ENCODE assay signal across 8 cellular contexts in genomic region chr7:12211054-12212050, GRCh38. TPM values are rescaled to one million over a fixed set of nuclear protein-coding genes. Genes with fewer than 3 reads are reported as not detected.
A peak's percentile ranks its signal among the peaks of the same experiment; 100 is the strongest.
DNase-seq lines count a peak whose midpoint lies in the region; ATAC-seq and TF ChIP-seq lines count a peak whose summit lies in the region.

Gene TMEM106B, plus strand, starts transcription at chr7:12211294. Its CDS starts 3,517 bp downstream, at chr7:12214811.

- no peaks in the 10 kb centered on the region for H3K9me3 ChIP-seq in adrenal gland (replicated peaks in 1 of 3)
- no peaks in the 10 kb centered on the region for H3K9me3 ChIP-seq in heart left ventricle

- H3K27me3 ChIP-seq in adrenal gland (no peaks in the 10 kb centered on the region), heart left ventricle (no peaks in the 10 kb centered on the region)

- peaks cover 0 to 7% of the 10 kb centered on the region in 2 donors for H3K27me3 Mint-ChIP-seq in T-cell
- H3K27me3 Mint-ChIP-seq in type B pancreatic cell: peaks cover 20% of the 10 kb centered on the region

- 1 to 2% (median 1%) methylated on average over 12 to 66 of the region's 66 CpGs for WGBS in adrenal gland, 4 donors
- 1% methylated on average over 19 to 66 of the region's 66 CpGs for WGBS in heart left ventricle, 4 donors

- H3K4me3 ChIP-seq in GM12875 (ENCODE audit: low read depth, low read length) (peak within 1 kb of the TSS; percentile 63), adrenal gland (peak within 1 kb of the TSS; percentile 20 to 80 (median 56)), heart left ventricle (peak within 1 kb of the TSS; percentile 57 to 91 (median 84))

- H3K9me3 Mint-ChIP-seq in T-cell (no peaks in the 10 kb centered on the region), type B pancreatic cell (no peaks in the 10 kb centered on the region)

- ATAC-seq in HG02763 (IDR thresholded peaks at IDR 0.05; ENCODE audit: unreplicated experiment) (peak; percentile 97), T-cell (replicated peaks in 1 of 4) (peak; percentile 89 to 93 (median 90)), heart left ventricle (peak; percentile 99 to 100 (median 100))

- peak; percentile 98 to 99 (median 99) for DNase-seq in NCI-H1417 (lab: John Stamatoyannopoulos, UW)
- DNase-seq in T-cell: peak; percentile 89 to 98 (median 96)
- peak; percentile 98 to 99 (median 99) for DNase-seq in adrenal gland
- peak; percentile 95 to 99 (median 98) for DNase-seq in heart left ventricle
- DNase-seq in pons (ENCODE audit: low spot score): peak; percentile 97
- peak; percentile 96 for DNase-seq in type B pancreatic cell (ENCODE audit: extremely low spot score, unreplicated experiment)

- H3K27ac ChIP-seq in adrenal gland (peak within 1 kb of the TSS; percentile 81 to 97 (median 95)), heart left ventricle (peak within 1 kb of the TSS; percentile 82 to 97 (median 94))

- peak; percentile 10; the same call in 1 of the 2 replicates for TF ChIP-seq CTCF in GM12875 (IDR thresholded peaks at IDR 0.05; ENCODE audit: borderline replicate concordance, insufficient read depth, low read depth, low read length)
- no peak for TF ChIP-seq CTCF in adrenal gland (IDR thresholded peaks at IDR 0.05)
- peak in 2 of 12 donors; percentile 4 to 14 for TF ChIP-seq CTCF in heart left ventricle (IDR thresholded peaks at IDR 0.05)
- TF ChIP-seq CTCF in type B pancreatic cell (conservative IDR thresholded peaks at IDR 0.05): no peak

- H3K36me3 ChIP-seq in adrenal gland (replicated peaks in 1 of 2) (peaks cover 0 to 5% of the 10 kb centered on the region in 2 donors), heart left ventricle (peaks cover 0 to 16% (median 14%) of the 10 kb centered on the region in 9 donors)

- TF ChIP-seq POLR2A in adrenal gland (IDR thresholded peaks at IDR 0.05) (peak; percentile 70 to 97), heart left ventricle (IDR thresholded peaks at IDR 0.05) (peak in 1 of 2 donors; percentile 73)

- peak within 1 kb of the TSS; percentile 97 for H3K27ac Mint-ChIP-seq in T-cell
- peak within 1 kb of the TSS; percentile 96 for H3K27ac Mint-ChIP-seq in type B pancreatic cell

- CTCF ChIA-PET in T-cell (lab: Charles Lee): interaction anchor here (0.5 to 2.1 kb wide), 8 partner anchors 18 to 475 kb away, joined by 3 to 10 read pairs (median 4); no protein-coding TSS in a partner anchor

- H3K4me1 Mint-ChIP-seq in T-cell (peaks cover 45 to 50% (median 46%) of the 10 kb centered on the region in 3 donors), type B pancreatic cell (ENCODE audit: unreplicated experiment) (peaks cover 17% of the 10 kb centered on the region)

- H3K36me3 Mint-ChIP-seq in T-cell (peaks cover 23% of the 10 kb centered on the region), type B pancreatic cell (peaks cover 10% of the 10 kb centered on the region)

- POLR2A ChIA-PET in T-cell (lab: Charles Lee): interaction anchor here (0.5 to 1.1 kb wide), 11 partner anchors 9 to 1641 kb away, joined by 3 to 11 read pairs (median 3); no protein-coding TSS in a partner anchor

- H3K4me3 Mint-ChIP-seq in T-cell (peak within 1 kb of the TSS; percentile 89 to 95 (median 94)), type B pancreatic cell (peak within 1 kb of the TSS; percentile 95)

- H3K4me1 ChIP-seq in adrenal gland (replicated peaks in 1 of 2): peaks cover 16 to 20% of the 10 kb centered on the region in 2 donors
- peaks cover 0 to 22% (median 12%) of the 10 kb centered on the region in 12 donors for H3K4me1 ChIP-seq in heart left ventricle

- intact Hi-C loops in adrenal gland (cut with DNase I): no loop called here
- intact Hi-C loops in heart left ventricle (cut with DNase I): loop anchor here in 1 of 10 donors (10.0 kb wide), 1 partner anchor 377 kb away; the partner anchor contains the start of gene THSD7A

RNA-seq across cellular contexts. Expression of gene TMEM106B, which starts in this region (rescaled TPM):
- total RNA-seq in T-cell (10 to 100 TPM; 30.8 to 45.9 (median 38.7) TPM), adrenal gland (100 to 1,000 TPM in 4 of 8 donors, 10 to 100 TPM in 4; 76.0 to 308 (median 98.0) TPM), heart left ventricle (10 to 100 TPM; 35.4 to 54.1 (median 49.0) TPM), type B pancreatic cell (ENCODE audit: low replicate concordance) (42.2 and 49.3 TPM in 2 replicates)
- polyA plus RNA-seq in adrenal gland (10 to 100 TPM; 10.7 to 86.0 (median 21.9) TPM), heart left ventricle (10 to 100 TPM; 11.5 to 21.3 TPM)

Comparison
In these comparisons a context has a peak if more than half of its experiments do, and no peak if none do; other contexts are left out.
1. Peak in every context shown above with its lines: DNase-seq, ATAC-seq, H3K4me3 ChIP-seq and H3K27ac ChIP-seq.